In the genomic region with DNA sequence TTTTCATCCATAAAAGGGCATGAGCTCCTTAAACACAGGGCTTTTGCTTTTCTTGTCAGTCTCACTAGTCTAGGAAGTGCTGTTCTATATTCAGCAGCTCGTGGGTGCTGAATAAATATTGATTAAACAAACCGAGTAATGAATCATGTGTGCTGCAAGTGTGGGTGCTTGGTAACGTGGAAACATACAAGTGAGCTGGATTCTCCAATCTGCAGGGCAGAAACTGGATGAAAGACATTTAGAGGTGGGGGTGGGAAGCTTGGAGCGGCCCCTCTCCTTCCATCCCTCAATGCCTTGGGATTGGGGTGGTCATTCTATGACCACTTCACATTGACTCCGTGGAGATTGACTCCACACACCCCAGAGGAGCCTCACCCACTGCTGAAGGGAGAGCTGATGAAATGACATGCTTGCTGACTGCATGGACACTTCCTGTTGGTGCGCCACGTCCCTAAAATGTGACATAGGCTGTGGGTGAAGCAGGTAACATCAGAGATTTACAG, we compare ENCODE assay signal across 7 cellular contexts.
DNase-seq lines count a peak whose midpoint lies in the region; ATAC-seq and TF ChIP-seq lines count a peak whose summit lies in the region.

No MANE protein-coding gene starts in this region.

- H3K27ac ChIP-seq in stomach = peak overlapping the region; percentile 66 to 89 (median 77)

- intact Hi-C loops in stomach (cut with DNase I; ENCODE audit: low total_unique reads) = no loop called here
- intact Hi-C loops in posterior vena cava (cut with DNase I) = no loop called here

- no peaks in the 10 kb centered on the region for H3K9me3 ChIP-seq in stomach

- DNase-seq in NOMO-1 treated with dmso at 0.1 percent for 144 hours (lab: John Stamatoyannopoulos, UW; ENCODE audit: unreplicated experiment) (peak; percentile 33), activated T-cell treated with anti-CD3 and anti-CD28 coated beads for 48 hours (ENCODE audit: low read depth) (peak; percentile 53), kidney glomerular epithelial cell (lab: John Stamatoyannopoulos, UW) (peak; percentile 7), stomach (peak; percentile 56), posterior vena cava (ENCODE audit: low spot score) (no peak)

- TF ChIP-seq POLR2A in stomach (IDR thresholded peaks at IDR 0.05) = no peak

- H3K27me3 ChIP-seq in stomach = no peaks in the 10 kb centered on the region

- WGBS in stomach, 5 donors = 13 to 27% (median 18%) methylated on average over 6 to 7 of the region's 7 CpGs

- TF ChIP-seq EP300 in stomach (IDR thresholded peaks at IDR 0.05) = no peak

- ATAC-seq in GM21529 (IDR thresholded peaks at IDR 0.05; ENCODE audit: unreplicated experiment) = no peak
- ATAC-seq in GM18868 (IDR thresholded peaks at IDR 0.05; ENCODE audit: unreplicated experiment) = no peak

- TF ChIP-seq CTCF in stomach (IDR thresholded peaks at IDR 0.05) = no peak

- no peak overlapping the region for H3K4me3 ChIP-seq in stomach

- H3K4me1 ChIP-seq in stomach = peaks cover 24 to 59% (median 34%) of the 10 kb centered on the region in 4 donors

- H3K36me3 ChIP-seq in stomach = no peaks in the 10 kb centered on the region
